1 cellular context compared by ENCODE assay signal in genomic region chr2:216082388-216082733, GRCh38.
TF ChIP-seq lines count a peak whose summit lies in the region.

No MANE protein-coding gene starts in this region.

TF ChIP-seq in SK-N-SH, 30 proteins besides CTCF, POLR2A, EP300 and RAD21 (continued from another document):
- TF ChIP-seq IRF3 (IDR thresholded peaks at IDR 0.05; ENCODE audit: low read depth, low read length) (no peak), SIN3A (IDR thresholded peaks at IDR 0.05; ENCODE audit: borderline replicate concordance, low read depth, low read length) (no peak), TAF1 (IDR thresholded peaks at IDR 0.05; ENCODE audit: borderline replicate concordance, low read depth, low read length) (no peak), EZH2phosphoT487 (IDR thresholded peaks at IDR 0.05; ENCODE audit: borderline replicate concordance, low read depth) (no peak), ELF1 (IDR thresholded peaks at IDR 0.05) (no peak), RCOR1 (IDR thresholded peaks at IDR 0.05; ENCODE audit: low read length) (no peak), FOXJ3 (CRISPR knock-in tag; IDR thresholded peaks at IDR 0.05) (no peak)
